8 cellular contexts compared by ENCODE assay signal in genomic region chr7:151087247-151088018, GRCh38. TPM values are rescaled to one million over a fixed set of nuclear protein-coding genes. Genes with fewer than 3 reads are reported as not detected.
DNase-seq lines count a peak whose midpoint lies in the region; ATAC-seq and TF ChIP-seq lines count a peak whose summit lies in the region.

No MANE protein-coding gene starts in this region.

- TF ChIP-seq CTCF in HFF-Myc (IDR thresholded peaks at IDR 0.05; ENCODE audit: low read depth, low read length, missing control alignments) (no peak), brain microvascular endothelial cell (IDR thresholded peaks at IDR 0.05; ENCODE audit: low read depth, low read length, missing control alignments) (no peak)

- H3K27ac Mint-ChIP-seq in immature natural killer cell: peak overlapping the region; percentile 83 to 92 (median 88)

- H3K27me3 ChIP-seq in brain microvascular endothelial cell (replicated peaks) (no peaks in the 10 kb centered on the region), skeletal muscle tissue (ENCODE audit: control insufficient read depth in 3 of 3, insufficient read depth in 3 of 3, low read length in 3 of 3) (no peaks in the 10 kb centered on the region)

- H3K27ac ChIP-seq in brain microvascular endothelial cell (peak overlapping the region; percentile 42), skeletal muscle tissue (ENCODE audit: low read depth, low read length) (peak overlapping the region; percentile 81)

- no peaks in the 10 kb centered on the region for H3K36me3 Mint-ChIP-seq in immature natural killer cell

- peak; percentile 45 for DNase-seq in G401 (ENCODE audit: low spot score)
- DNase-seq in HFF-Myc (ENCODE audit: extremely low read depth, low read depth): no peak
- DNase-seq in SHP77 (lab: John Stamatoyannopoulos, UW): peak; percentile 16 to 42
- DNase-seq in brain microvascular endothelial cell: no peak
- peak; percentile 69 to 72 (median 71) for DNase-seq in immature natural killer cell
- no peak for DNase-seq in activated gamma-delta T cell (lab: John Stamatoyannopoulos, UW)

- H3K36me3 ChIP-seq in brain microvascular endothelial cell (replicated peaks): no peaks in the 10 kb centered on the region
- H3K36me3 ChIP-seq in skeletal muscle tissue (ENCODE audit: control insufficient read depth in 3 of 3, insufficient read depth in 3 of 3, low read length in 3 of 3): peaks cover 0 to 4% (median 0%) of the 10 kb centered on the region in 3 donors

- ATAC-seq in HG03097 (IDR thresholded peaks at IDR 0.05; ENCODE audit: low FRiP score, unreplicated experiment): no peak

- H3K4me3 ChIP-seq in HFF-Myc (replicated peaks; ENCODE audit: low read depth, low read length) (peak overlapping the region; percentile 97), brain microvascular endothelial cell (ENCODE audit: low read depth, low read length) (peak overlapping the region; percentile 78), skeletal muscle tissue (ENCODE audit: low read length in 3 of 3) (peak overlapping the region; percentile 74 to 90 (median 88))

- peak overlapping the region; percentile 82 to 88 (median 88) for H3K9ac ChIP-seq in skeletal muscle tissue (ENCODE audit: low read depth in 1 of 3, low read length in 3 of 3)

- in situ Hi-C loops in G401 (cut with HindIII; ENCODE audit: low sequenced_read_pairs) (no loop called here), brain microvascular endothelial cell (cut with HindIII; ENCODE audit: low pct_ligation_motif_present, low sequenced_read_pairs) (no loop called here)

- H3K4me1 ChIP-seq in skeletal muscle tissue (ENCODE audit: control insufficient read depth in 3 of 3, insufficient read depth in 3 of 3, low read length in 3 of 3): peaks cover 47 to 62% (median 48%) of the 10 kb centered on the region in 3 donors

- no peaks in the 10 kb centered on the region for H3K9me3 ChIP-seq in skeletal muscle tissue (ENCODE audit: control insufficient read depth in 3 of 3, low read length in 3 of 3)

- H3K9me3 Mint-ChIP-seq in immature natural killer cell: no peaks in the 10 kb centered on the region

- H3K4me1 Mint-ChIP-seq in immature natural killer cell: peaks cover 47 to 48% of the 10 kb centered on the region in 2 donors

- peaks cover 4 to 16% (median 8%) of the 10 kb centered on the region in 3 donors for H3K27me3 Mint-ChIP-seq in immature natural killer cell (ENCODE audit: low read depth in 3 of 3)

- H3K4me3 Mint-ChIP-seq in immature natural killer cell: peak overlapping the region; percentile 88 to 95 (median 89)

RNA-seq across cellular contexts. Expression of gene AGAP3, which starts 1.2 kb away (rescaled TPM):
- total RNA-seq in G401 (2014; rRNA removed; shearing (Covaris generic)): 49.4 and 51.9 TPM in 2 replicates
- 1 to 10 TPM; 2.8 to 6.3 (median 4.3) TPM for polyA plus RNA-seq in immature natural killer cell
- total RNA-seq in skeletal muscle tissue: 28.7 TPM

RNA-seq across cellular contexts. Expression of gene TMUB1, which starts 4.1 kb away (rescaled TPM):
- 94.3 and 112 TPM in 2 replicates for total RNA-seq in G401 (2014; rRNA removed; shearing (Covaris generic))
- 10 to 100 TPM; 47.5 to 57.5 (median 49.6) TPM for polyA plus RNA-seq in immature natural killer cell
- total RNA-seq in skeletal muscle tissue: 12.5 TPM

RNA-seq across cellular contexts. Expression of gene FASTK, which starts 6.8 kb away (rescaled TPM):
- 57.2 and 62.9 TPM in 2 replicates for total RNA-seq in G401 (2014; rRNA removed; shearing (Covaris generic))
- polyA plus RNA-seq in immature natural killer cell: 10 to 100 TPM; 49.0 to 57.6 (median 51.2) TPM
- total RNA-seq in skeletal muscle tissue: 55.3 TPM

RNA-seq across cellular contexts. Expression of gene SLC4A2, which starts 28.0 kb away (rescaled TPM):
- 363 and 382 TPM in 2 replicates for total RNA-seq in G401 (2014; rRNA removed; shearing (Covaris generic))
- polyA plus RNA-seq in immature natural killer cell: 10 to 100 TPM in 2 of 3 donors, 1 to 10 TPM in 1; 6.7 to 19.8 (median 10.9) TPM
- 31.3 TPM for total RNA-seq in skeletal muscle tissue

RNA-seq across cellular contexts. Expression of gene CDK5, which starts 29.7 kb away (rescaled TPM):
- 18.5 and 25.3 TPM in 2 replicates for total RNA-seq in G401 (2014; rRNA removed; shearing (Covaris generic))
- 10 to 100 TPM; 15.6 to 18.9 (median 17.9) TPM for polyA plus RNA-seq in immature natural killer cell
- 5.7 TPM for total RNA-seq in skeletal muscle tissue

Comparison
In these comparisons a context has a peak if more than half of its experiments do, and no peak if none do; other contexts are left out.
1. DNase-seq: peak in G401 (single experiment), SHP77 (2 of 2) and immature natural killer cell (3 of 3); none in HFF-Myc (single experiment), brain microvascular endothelial cell (single experiment) and activated gamma-delta T cell (single experiment).
2. Peak in every context shown above with its lines, with median percentiles within 50 percentile points of each other: H3K4me3 ChIP-seq.